21 cellular contexts compared by ENCODE assay signal in genomic region chr3:11479230-11479620, GRCh38.
A peak's percentile ranks its signal among the peaks of the same experiment; 100 is the strongest.
DNase-seq lines count a peak whose midpoint lies in the region; ATAC-seq, FAIRE-seq and TF ChIP-seq lines count a peak whose summit lies in the region.
"Had no signal": no experiment of that assay in that cellular context is flagged by ENCODE, and none has a peak within 500 bp of the region (broad histone marks: within the 10 kb centered on the region; RNA-seq: fewer than 3 reads in every experiment).

No MANE protein-coding gene starts in this region.

- no peak for FAIRE-seq in urothelium cell line (lab: Jason Lieb, UNC)
- FAIRE-seq: colon, TTC549 had no signal

- no peaks in the 10 kb centered on the region for H3K79me2 ChIP-seq in osteoblast (ENCODE audit: insufficient read depth, low read length)

- TF ChIP-seq POLR2A in uterus (IDR thresholded peaks at IDR 0.05): no peak

- no peaks in the 10 kb centered on the region for H4K20me1 ChIP-seq in osteoblast (ENCODE audit: insufficient read depth, low read length)

- no peak for ATAC-seq in Right ventricle myocardium superior (ENCODE audit: poor library complexity)
- ATAC-seq: HCT116, heart left ventricle, left ventricle myocardium superior, right cardiac atrium had no signal

- no peaks in the 10 kb centered on the region for H3K27me3 ChIP-seq in osteoblast (ENCODE audit: insufficient read depth, low read length)
- H3K27me3 ChIP-seq in uterus: no peaks in the 10 kb centered on the region
- H3K27me3 ChIP-seq: heart left ventricle, tibial nerve had no signal

- no peak overlapping the region for H2AFZ ChIP-seq in osteoblast (ENCODE audit: low read length)

- TF ChIP-seq CTCF in chondrocyte (IDR thresholded peaks at IDR 0.05): no peak
- TF ChIP-seq CTCF in osteoblast (IDR thresholded peaks at IDR 0.05; ENCODE audit: extremely low read depth, low read depth, low read length): no peak
- no peak for TF ChIP-seq CTCF in uterus (IDR thresholded peaks at IDR 0.05)

- H3K36me3 ChIP-seq in osteoblast (ENCODE audit: insufficient read depth, low read length) (no peaks in the 10 kb centered on the region), uterus (no peaks in the 10 kb centered on the region)
- H3K36me3 ChIP-seq: tibial nerve had no signal

- H3K4me1 Mint-ChIP-seq in chondrocyte (ENCODE audit: low read depth): peaks cover 44% of the 10 kb centered on the region
- H3K4me1 Mint-ChIP-seq: activated naive CD4-positive, alpha-beta T cell treated with anti-CD3 and anti-CD28 coated beads, Interleukin-2, amount 50 U/mL, for 24 hours; B cell had no signal

- H3K4me3 ChIP-seq in osteoblast (ENCODE audit: insufficient read depth, low read length): no peak overlapping the region
- H3K4me3 ChIP-seq in uterus: no peak overlapping the region
- H3K4me3 ChIP-seq: heart left ventricle, tibial nerve had no signal

- no peaks in the 10 kb centered on the region for H3K9me3 Mint-ChIP-seq in chondrocyte (ENCODE audit: low read depth)
- H3K9me3 Mint-ChIP-seq: activated naive CD4-positive, alpha-beta T cell treated with anti-CD3 and anti-CD28 coated beads, Interleukin-2, amount 50 U/mL, for 24 hours had no signal

- H3K4me2 ChIP-seq in osteoblast (ENCODE audit: insufficient read depth, low read length): peak overlapping the region; percentile 58

- intact Hi-C loops in uterus (cut with DNase I; ENCODE audit: low total_unique reads): no loop called here
- intact Hi-C loops in Right ventricle myocardium superior (cut with DNase I): no loop called here

- H3K27ac ChIP-seq in osteoblast (ENCODE audit: low read depth, low read length) (peak overlapping the region; percentile 92), uterus (peak overlapping the region; percentile 76 to 96)

- H3K36me3 Mint-ChIP-seq in chondrocyte (ENCODE audit: low read depth): no peaks in the 10 kb centered on the region

- H3K27me3 Mint-ChIP-seq in chondrocyte (ENCODE audit: low read depth): no peaks in the 10 kb centered on the region
- H3K27me3 Mint-ChIP-seq: activated naive CD4-positive, alpha-beta T cell treated with anti-CD3 and anti-CD28 coated beads, Interleukin-2, amount 50 U/mL, for 24 hours; B cell had no signal

- no peak overlapping the region for H3K4me3 Mint-ChIP-seq in chondrocyte (ENCODE audit: unreplicated experiment)
- H3K4me3 Mint-ChIP-seq: activated naive CD4-positive, alpha-beta T cell treated with anti-CD3 and anti-CD28 coated beads, Interleukin-2, amount 50 U/mL, for 24 hours; B cell had no signal

- H3K27ac Mint-ChIP-seq in chondrocyte (ENCODE audit: unreplicated experiment): peak overlapping the region; percentile 58
- H3K27ac Mint-ChIP-seq: activated naive CD4-positive, alpha-beta T cell treated with anti-CD3 and anti-CD28 coated beads, Interleukin-2, amount 50 U/mL, for 24 hours; B cell had no signal

- H3K4me1 ChIP-seq in osteoblast (ENCODE audit: insufficient read depth, low read length): peaks cover 31% of the 10 kb centered on the region
- peaks cover 10 to 23% of the 10 kb centered on the region in 2 donors for H3K4me1 ChIP-seq in uterus

- peak; percentile 4 to 52 for DNase-seq in NCI-H446 (lab: John Stamatoyannopoulos, UW)
- DNase-seq in chondrocyte (ENCODE audit: low spot score): no peak
- peak; percentile 54 for DNase-seq in osteoblast (ENCODE audit: insufficient read length, low spot score, missing footprints)
- DNase-seq in uterus: no peak
- DNase-seq in Right ventricle myocardium superior: no peak
- no peak for DNase-seq in urothelium cell line (ENCODE audit: low spot score)
- DNase-seq in GOT3 (lab: John Stamatoyannopoulos, UW): no peak
- DNase-seq: activated CD8-positive, alpha-beta memory T cell treated with anti-CD3 and anti-CD28 coated beads for 24 hours; activated T-cell treated with anti-CD3 and anti-CD28 coated beads, Interleukin-2, amount 50 U/mL, for 48 hours; Calu3; heart left ventricle; left ventricle myocardium superior; occipital lobe; right cardiac atrium; SHP77 treated with DMSO at 0.1 percent for 48 hours had no signal

- H3K9me3 ChIP-seq in osteoblast (ENCODE audit: low read depth, low read length): no peaks in the 10 kb centered on the region
- no peaks in the 10 kb centered on the region for H3K9me3 ChIP-seq in uterus
- H3K9me3 ChIP-seq: heart left ventricle, tibial nerve had no signal

Comparison
In these comparisons a context has a peak if more than half of its experiments do, and no peak if none do; other contexts are left out.
1. DNase-seq: peak in NCI-H446 (2 of 2) and osteoblast (single experiment); none in chondrocyte (single experiment), uterus (0 of 2), Right ventricle myocardium superior (single experiment), urothelium cell line (single experiment) and GOT3 (single experiment).